ENCODE assay signal across 14 cellular contexts in the genomic region with DNA sequence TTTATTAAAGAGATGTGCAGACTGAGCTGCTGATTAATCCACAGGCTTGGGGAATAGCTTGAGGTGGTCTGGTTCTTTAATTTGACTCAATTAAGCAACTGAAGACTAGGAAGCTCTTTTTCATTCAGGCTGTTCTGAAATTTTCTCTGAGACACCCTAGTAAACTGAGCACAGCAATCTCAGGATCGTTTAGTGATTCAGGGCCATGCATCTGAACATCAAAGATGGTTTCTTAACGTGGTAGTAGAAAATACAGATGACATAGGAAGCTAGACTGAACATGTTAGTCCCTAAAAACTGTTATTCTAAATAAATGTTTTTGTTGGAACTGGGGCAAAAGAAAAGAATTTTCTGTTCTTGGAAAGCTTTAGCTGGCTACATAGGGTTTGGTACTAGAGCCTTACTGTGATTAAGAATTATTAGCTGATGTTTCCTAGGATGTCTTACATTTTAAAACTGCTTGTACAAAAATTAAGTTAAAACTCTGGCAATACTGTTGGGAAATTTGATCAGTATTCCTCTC.
A peak's percentile ranks its signal among the peaks of the same experiment; 100 is the strongest.
DNase-seq lines count a peak whose midpoint lies in the region; ATAC-seq and TF ChIP-seq lines count a peak whose summit lies in the region.
"Had no signal": no experiment of that assay in that cellular context is flagged by ENCODE, and none has a peak within 500 bp of the region (broad histone marks: within the 10 kb centered on the region; RNA-seq: fewer than 3 reads in every experiment).

No MANE protein-coding gene starts in this region.

- H3K27ac Mint-ChIP-seq in activated naive CD4-positive, alpha-beta T cell treated with anti-CD3 and anti-CD28 coated beads, Interleukin-2, amount 50 U/mL, for 24 hours, result peak overlapping the region; percentile 2

- 31 to 50% methylated on average over 2 of the region's 2 CpGs for WGBS in gastroesophageal sphincter (ENCODE audit: low coverage in 1 of 2), 2 donors
- WGBS in ovary, 3 donors, result 21 to 29% (median 24%) methylated on average over 2 of the region's 2 CpGs

- H3K27ac ChIP-seq in ascending aorta (peak overlapping the region; percentile 64 to 83), gastroesophageal sphincter (peak overlapping the region; percentile 2 to 88 (median 86)), vagina (peak overlapping the region; percentile 57), ovary (no peak overlapping the region)
- H3K27ac ChIP-seq: gastrocnemius medialis, VCaP had no signal

- no peak for DNase-seq in activated naive CD4-positive, alpha-beta T cell treated with anti-CD3 and anti-CD28 coated beads, Interleukin-2, amount 50 U/mL, for 16 hours
- DNase-seq in ascending aorta (ENCODE audit: low spot score in 2 of 2), result no peak
- DNase-seq in vagina (ENCODE audit: extremely low spot score in 2 of 2), result no peak
- DNase-seq in HuH-7 (ENCODE audit: low spot score), result no peak
- DNase-seq in ovary, result no peak
- DNase-seq: AML-193, dorsolateral prefrontal cortex, gastrocnemius medialis, NCI-H1694 treated with DMSO at 0.1 percent for 48 hours had no signal

- TF ChIP-seq POLR2A in gastroesophageal sphincter (IDR thresholded peaks at IDR 0.05), result no peak
- no peak for TF ChIP-seq POLR2A in vagina (IDR thresholded peaks at IDR 0.05)
- no peak for TF ChIP-seq POLR2A in ovary (IDR thresholded peaks at IDR 0.05)

- no peaks in the 10 kb centered on the region for H3K36me3 Mint-ChIP-seq in activated naive CD4-positive, alpha-beta T cell treated with anti-CD3 and anti-CD28 coated beads, Interleukin-2, amount 50 U/mL, for 24 hours

- H3K4me1 ChIP-seq in ascending aorta (peaks cover 7 to 36% of the 10 kb centered on the region in 2 donors), gastroesophageal sphincter (peaks cover 7 to 57% (median 9%) of the 10 kb centered on the region in 3 donors), vagina (peaks cover 36% of the 10 kb centered on the region), ovary (ENCODE audit: insufficient read depth) (no peaks in the 10 kb centered on the region)
- H3K4me1 ChIP-seq: gastrocnemius medialis had no signal

- intact Hi-C loops in ascending aorta (cut with DNase I), result no loop called here
- intact Hi-C loops in vagina (cut with DNase I), result no loop called here
- intact Hi-C loops in ovary (cut with DNase I), result loop anchor here in 1 of 4 donors (5.0 kb wide), 1 partner anchor 47 kb away; no protein-coding TSS in a partner anchor

- H3K4me3 ChIP-seq in ascending aorta (no peak overlapping the region), gastroesophageal sphincter (no peak overlapping the region), vagina (no peak overlapping the region), ovary (no peak overlapping the region)
- H3K4me3 ChIP-seq: dorsolateral prefrontal cortex, gastrocnemius medialis had no signal

- no peak for ATAC-seq in gastroesophageal sphincter
- ATAC-seq in esophagus mucosa, result no peak
- ATAC-seq: gastrocnemius medialis had no signal

- H3K36me3 ChIP-seq in ascending aorta (peaks cover 2 to 19% of the 10 kb centered on the region in 2 donors), gastroesophageal sphincter (peaks cover under 1 to 48% of the 10 kb centered on the region in 2 donors), vagina (peaks cover 0 to 31% of the 10 kb centered on the region in 2 donors), ovary (no peaks in the 10 kb centered on the region)
- H3K36me3 ChIP-seq: gastrocnemius medialis had no signal

- H3K27me3 Mint-ChIP-seq in activated naive CD4-positive, alpha-beta T cell treated with anti-CD3 and anti-CD28 coated beads, Interleukin-2, amount 50 U/mL, for 24 hours, result no peaks in the 10 kb centered on the region

- H3K9me3 ChIP-seq in ascending aorta, result no peaks in the 10 kb centered on the region
- no peaks in the 10 kb centered on the region for H3K9me3 ChIP-seq in gastroesophageal sphincter
- H3K9me3 ChIP-seq in vagina, result no peaks in the 10 kb centered on the region
- no peaks in the 10 kb centered on the region for H3K9me3 ChIP-seq in ovary
- H3K9me3 ChIP-seq: gastrocnemius medialis had no signal

- TF ChIP-seq CTCF in ascending aorta (IDR thresholded peaks at IDR 0.05), result no peak
- TF ChIP-seq CTCF in gastroesophageal sphincter (IDR thresholded peaks at IDR 0.05), result no peak
- no peak for TF ChIP-seq CTCF in vagina (IDR thresholded peaks at IDR 0.05)
- no peak for TF ChIP-seq CTCF in ovary (IDR thresholded peaks at IDR 0.05)

- TF ChIP-seq EP300 in gastroesophageal sphincter (IDR thresholded peaks at IDR 0.05), result no peak
- no peak for TF ChIP-seq EP300 in ovary (IDR thresholded peaks at IDR 0.05)

- no peak overlapping the region for H3K4me3 Mint-ChIP-seq in activated naive CD4-positive, alpha-beta T cell treated with anti-CD3 and anti-CD28 coated beads, Interleukin-2, amount 50 U/mL, for 24 hours
- H3K4me3 Mint-ChIP-seq: neural crest cell had no signal

- no peaks in the 10 kb centered on the region for H3K27me3 ChIP-seq in ascending aorta
- H3K27me3 ChIP-seq in gastroesophageal sphincter, result no peaks in the 10 kb centered on the region
- no peaks in the 10 kb centered on the region for H3K27me3 ChIP-seq in vagina
- no peaks in the 10 kb centered on the region for H3K27me3 ChIP-seq in ovary
- H3K27me3 ChIP-seq: gastrocnemius medialis had no signal

- H3K9me3 Mint-ChIP-seq in activated naive CD4-positive, alpha-beta T cell treated with anti-CD3 and anti-CD28 coated beads, Interleukin-2, amount 50 U/mL, for 24 hours, result no peaks in the 10 kb centered on the region
- H3K9me3 Mint-ChIP-seq: neural crest cell had no signal

- peaks cover 25% of the 10 kb centered on the region for H3K4me1 Mint-ChIP-seq in activated naive CD4-positive, alpha-beta T cell treated with anti-CD3 and anti-CD28 coated beads, Interleukin-2, amount 50 U/mL, for 24 hours

Comparison
In these comparisons a context has a peak if more than half of its experiments do, and no peak if none do; other contexts are left out.
1. H3K27ac ChIP-seq: peak in ascending aorta (2 of 2), gastroesophageal sphincter (4 of 4) and vagina (single experiment); none in ovary (0 of 2).